Comparison of ENCODE assay signal across 18 cellular contexts in the genomic region with DNA sequence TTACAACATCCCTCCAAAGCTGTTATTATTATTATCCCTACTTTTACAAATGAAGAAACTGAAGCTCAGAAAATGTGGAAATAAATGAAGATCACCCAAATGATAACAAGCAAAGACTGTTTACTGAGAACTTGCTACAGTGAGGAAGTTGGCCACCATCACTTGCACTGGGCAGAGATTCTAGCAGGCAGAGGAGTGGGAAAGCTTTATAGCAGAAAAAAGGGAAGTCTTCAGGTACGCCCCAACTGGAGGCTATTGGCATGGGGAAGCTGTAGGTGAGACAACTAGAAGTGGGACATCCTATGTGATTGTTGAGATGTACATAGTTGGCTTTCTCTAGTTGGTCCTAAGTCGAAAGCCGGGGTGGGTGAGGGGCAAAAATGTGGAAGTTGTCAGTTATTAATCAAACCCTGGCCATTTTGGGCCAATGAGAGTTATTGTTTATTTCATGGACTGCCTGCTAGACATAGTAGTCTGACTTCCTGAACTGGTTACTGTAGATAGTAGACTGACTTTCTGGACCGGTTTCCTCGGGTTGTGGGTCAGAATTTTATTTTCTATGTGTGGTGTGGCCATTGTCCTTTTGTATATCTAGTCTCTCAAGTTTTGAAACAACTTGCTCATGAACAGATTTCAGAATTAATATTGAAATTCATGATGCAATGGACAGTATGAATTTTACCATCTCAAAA. TPM values are rescaled to one million over a fixed set of nuclear protein-coding genes. Genes with fewer than 3 reads are reported as not detected.
DNase-seq lines count a peak whose midpoint lies in the region; ATAC-seq, FAIRE-seq and TF ChIP-seq lines count a peak whose summit lies in the region.
"Had no signal": no experiment of that assay in that cellular context is flagged by ENCODE, and none has a peak within 500 bp of the region (broad histone marks: within the 10 kb centered on the region; RNA-seq: fewer than 3 reads in every experiment).

No MANE protein-coding gene starts in this region.

- H3K9me3 ChIP-seq in K562 (replicated peaks; ENCODE audit: control insufficient read depth, insufficient read depth, low read depth, low read length) (no peaks in the 10 kb centered on the region), T-helper 17 cell (ENCODE audit: control insufficient read depth, low read length, poor library complexity, severe bottlenecking) (no peaks in the 10 kb centered on the region)
- H3K9me3 ChIP-seq: BLaER1, Peyer's patch had no signal

- H3K9me1 ChIP-seq in K562 (ENCODE audit: control insufficient read depth, insufficient read depth, low read length): no peaks in the 10 kb centered on the region

- peaks cover 23% of the 10 kb centered on the region for H3K36me3 Mint-ChIP-seq in natural killer cell treated with Interleukin-12 subunit alpha and Interleukin-12 subunit beta and Interleukin-15 and Interleukin-18, amount 100 ng/mL, for 72 hours
- H3K36me3 Mint-ChIP-seq in natural killer cell: peaks cover 9% of the 10 kb centered on the region
- no peaks in the 10 kb centered on the region for H3K36me3 Mint-ChIP-seq in HFFc6 (ENCODE audit: low read depth)
- H3K36me3 Mint-ChIP-seq in T-helper 17 cell (ENCODE audit: low read depth): no peaks in the 10 kb centered on the region

- POLR2A ChIA-PET in K562 (lab: Yijun Ruan, JAX): no interaction called here

- no peaks in the 10 kb centered on the region for H3K27me3 Mint-ChIP-seq in natural killer cell treated with Interleukin-12 subunit alpha and Interleukin-12 subunit beta and Interleukin-15 and Interleukin-18, amount 100 ng/mL, for 72 hours
- no peaks in the 10 kb centered on the region for H3K27me3 Mint-ChIP-seq in natural killer cell (ENCODE audit: low read depth in 2 of 2)
- no peaks in the 10 kb centered on the region for H3K27me3 Mint-ChIP-seq in HFFc6 (ENCODE audit: insufficient read depth)
- H3K27me3 Mint-ChIP-seq in T-helper 17 cell: no peaks in the 10 kb centered on the region
- H3K27me3 Mint-ChIP-seq: CD8-positive, alpha-beta memory T cell had no signal

- TF ChIP-seq EP300 in K562 (IDR thresholded peaks at IDR 0.05; ENCODE audit: low read length): no peak

- H3K9ac ChIP-seq in K562 (ENCODE audit: insufficient read depth in 1 of 2, low read depth in 2 of 2, low read length in 2 of 2): no peak overlapping the region
- H3K9ac ChIP-seq: BLaER1 had no signal

- FAIRE-seq in K562 (lab: Jason Lieb, UNC): no peak
- FAIRE-seq: D721Med had no signal

- H3K4me1 Mint-ChIP-seq in natural killer cell treated with Interleukin-12 subunit alpha and Interleukin-12 subunit beta and Interleukin-15 and Interleukin-18, amount 100 ng/mL, for 72 hours (ENCODE audit: low read depth in 2 of 2): peaks cover 41 to 42% of the 10 kb centered on the region in 2 donors
- H3K4me1 Mint-ChIP-seq in natural killer cell: peaks cover 26 to 27% of the 10 kb centered on the region in 2 donors
- peaks cover 27% of the 10 kb centered on the region for H3K4me1 Mint-ChIP-seq in HFFc6 (ENCODE audit: low read depth)
- peaks cover 21% of the 10 kb centered on the region for H3K4me1 Mint-ChIP-seq in T-helper 17 cell
- H3K4me1 Mint-ChIP-seq: H9 had no signal

- no peak overlapping the region for H3K4me3 ChIP-seq in K562
- H3K4me3 ChIP-seq: BLaER1, Peyer's patch had no signal

- BruUV-seq in K562 (replicated peaks; lab: Mats Ljungman, UMichigan): no TSS peak

- in situ Hi-C loops in K562 (cut with MboI): no loop called here

- DNase-seq in SKM-1 treated with dmso at 0.1 percent for 144 hours (lab: John Stamatoyannopoulos, UW; ENCODE audit: unreplicated experiment) (peak; percentile 13), SKM-1 (lab: John Stamatoyannopoulos, UW; ENCODE audit: unreplicated experiment) (no peak), natural killer cell (no peak), K562 (ENCODE audit: extremely low read depth in 1 of 4, low spot score in 3 of 4) (no peak), HFFc6 (no peak), T-helper 17 cell (no peak)
- no peak for DNase-seq in natural killer cell treated with Interleukin-12 subunit alpha and Interleukin-12 subunit beta and Interleukin-15 and Interleukin-18, amount 100 ng/mL, for 72 hours (ENCODE audit: low spot score)
- DNase-seq: CD8-positive, alpha-beta memory T cell; H9; IMR-90; NCI-H1436 treated with DMSO at 0.1 percent for 48 hours; NCI-H82; Peyer's patch had no signal

- no peaks in the 10 kb centered on the region for H3K4me1 ChIP-seq in K562 (replicated peaks in 1 of 2; ENCODE audit: control insufficient read depth in 2 of 2, insufficient read depth in 2 of 2, low read length in 2 of 2)
- H3K4me1 ChIP-seq: BLaER1, Peyer's patch had no signal

- no peak overlapping the region for H3K4me2 ChIP-seq in K562 (ENCODE audit: insufficient read depth, low read length)
- H3K4me2 ChIP-seq: BLaER1 had no signal

- no peaks in the 10 kb centered on the region for H3K36me3 ChIP-seq in K562 (ENCODE audit: control insufficient read depth, insufficient read depth, low read length)
- H3K36me3 ChIP-seq: BLaER1, Peyer's patch had no signal

- ATAC-seq in natural killer cell treated with Interleukin-12 subunit alpha and Interleukin-12 subunit beta and Interleukin-15 and Interleukin-18, amount 100 ng/mL, for 72 hours: no peak
- ATAC-seq in natural killer cell (no peak), K562 (no peak), HG02798 (IDR thresholded peaks at IDR 0.05; ENCODE audit: poor library complexity, unreplicated experiment) (no peak), T-helper 17 cell (no peak)
- ATAC-seq: Right ventricle myocardium inferior had no signal

- peak overlapping the region; percentile 1 for H3K4me3 Mint-ChIP-seq in natural killer cell treated with Interleukin-12 subunit alpha and Interleukin-12 subunit beta and Interleukin-15 and Interleukin-18, amount 100 ng/mL, for 72 hours
- H3K4me3 Mint-ChIP-seq in natural killer cell (no peak overlapping the region), HFFc6 (no peak overlapping the region), T-helper 17 cell (no peak overlapping the region)
- H3K4me3 Mint-ChIP-seq: H9 had no signal

- TF ChIP-seq POLR2A in K562 (conservative IDR thresholded peaks at IDR 0.05): no peak

- H3K9me3 Mint-ChIP-seq in natural killer cell treated with Interleukin-12 subunit alpha and Interleukin-12 subunit beta and Interleukin-15 and Interleukin-18, amount 100 ng/mL, for 72 hours: peaks cover 5% of the 10 kb centered on the region
- peaks cover 2 to 3% of the 10 kb centered on the region in 2 donors for H3K9me3 Mint-ChIP-seq in natural killer cell
- no peaks in the 10 kb centered on the region for H3K9me3 Mint-ChIP-seq in HFFc6

- H3K79me2 ChIP-seq in K562 (ENCODE audit: control insufficient read depth, insufficient read depth, low read length): no peaks in the 10 kb centered on the region

- intact Hi-C loops in natural killer cell (cut with micrococcal nuclease): no loop called here
- intact Hi-C loops in K562 (cut with micrococcal nuclease): no loop called here

- H4K20me1 ChIP-seq in K562 (replicated peaks; ENCODE audit: control insufficient read depth, insufficient read depth, low read length): no peaks in the 10 kb centered on the region
- H4K20me1 ChIP-seq: BLaER1 had no signal

- no peaks in the 10 kb centered on the region for H3K27me3 ChIP-seq in K562 (ENCODE audit: control insufficient read depth in 2 of 2, insufficient read depth in 2 of 2, low read length in 2 of 2)
- H3K27me3 ChIP-seq: BLaER1, Peyer's patch had no signal

- WGBS in K562 (ENCODE audit: insufficient coverage, low coverage, missing lambda C conversion rate): 0% methylated on average over 5 of the region's 5 CpGs

- CTCF ChIA-PET in K562 (lab: Yijun Ruan, JAX; ENCODE audit: low intra/inter-chr PET ratio): no interaction called here

- peak overlapping the region; percentile 27 to 91 for H3K27ac Mint-ChIP-seq in natural killer cell treated with Interleukin-12 subunit alpha and Interleukin-12 subunit beta and Interleukin-15 and Interleukin-18, amount 100 ng/mL, for 72 hours
- no peak overlapping the region for H3K27ac Mint-ChIP-seq in natural killer cell
- no peak overlapping the region for H3K27ac Mint-ChIP-seq in HFFc6
- H3K27ac Mint-ChIP-seq in T-helper 17 cell: no peak overlapping the region
- H3K27ac Mint-ChIP-seq: H9 had no signal

- H2AFZ ChIP-seq in K562 (ENCODE audit: low read depth, low read length): no peak overlapping the region

- no peak for TF ChIP-seq CTCF in natural killer cell (IDR thresholded peaks at IDR 0.05)
- no peak for TF ChIP-seq CTCF in K562 (IDR thresholded peaks at IDR 0.05 in 2 of 3, conservative IDR thresholded peaks at IDR 0.05 in 1 of 3; ENCODE audit: insufficient read depth in 2 of 3, low read depth in 1 of 3, low read length in 3 of 3)
- TF ChIP-seq CTCF in HFFc6 (IDR thresholded peaks at IDR 0.05): no peak

- no peak for TF ChIP-seq RAD21 in K562 (CRISPR knock-in tag; conservative IDR thresholded peaks at IDR 0.05 in 1 of 2, IDR thresholded peaks at IDR 0.05 in 1 of 2)

- H3K27ac ChIP-seq in K562 (ENCODE audit: extremely low read depth, low read depth, low read length): no peak overlapping the region
- H3K27ac ChIP-seq: BLaER1, Peyer's patch had no signal

RNA-seq across cellular contexts. Expression of a gene that starts 40.2 kb away (rescaled TPM):
- total RNA-seq in natural killer cell treated with Interleukin-12 subunit alpha and Interleukin-12 subunit beta and Interleukin-15 and Interleukin-18, amount 100 ng/mL, for 72 hours: 100 to 1,000 TPM; 133 to 241 TPM
- total RNA-seq in natural killer cell: 100 to 1,000 TPM; 264 to 339 (median 304) TPM
- total RNA-seq in K562 (2011; cell fraction: chromatin; rRNA removed; ENCODE audit: low replicate concordance): not detected in 2 replicates
- not detected in 2 replicates for total RNA-seq in K562 (2011; cell fraction: nucleolus; rRNA removed)
- total RNA-seq in K562 (2011; cell fraction: nucleoplasm; rRNA removed): not detected in 2 replicates
- total RNA-seq in K562 (2014; rRNA removed): not detected in 2 replicates
- not detected in 2 replicates for total RNA-seq in K562 (2014; rRNA removed; fragmentation: Illumina TruSeq; extraction: Trizol)
- not detected in 2 replicates for total RNA-seq in K562 (2015; rRNA removed; fragmentation: Illumina TruSeq; extraction: Trizol)
- total RNA-seq in K562 (2021): 0.34 TPM in 1 of 2 replicates, not detected in the other
- 0.06 TPM in 1 of 2 replicates, not detected in the other for polyA plus RNA-seq in K562 (2011; rRNA removed)
- 0.04 TPM in 1 of 2 replicates, not detected in the other for polyA plus RNA-seq in K562 (2011; cell fraction: cytosol; rRNA removed)
- not detected in 2 replicates for polyA plus RNA-seq in K562 (2011; cell fraction: nucleus; rRNA removed)
- not detected in 2 replicates for polyA plus RNA-seq in K562 (2012)
- not detected in 2 replicates for polyA plus RNA-seq in K562 (2014; fragmentation: Illumina TruSeq; extraction: Trizol)
- polyA plus RNA-seq in K562 (2014; fragmentation: Nextera tagmentation; extraction: Ambion mirVana): under 1 TPM; 0.01 to 0.03 TPM
- polyA plus RNA-seq in K562 (2014; rRNA removed): not detected in 2 replicates
- polyA minus RNA-seq in K562 (2011; rRNA and poly(A)+ RNA removed): not detected in 2 replicates
- not detected in 2 replicates for polyA minus RNA-seq in K562 (2011; cell fraction: cytosol; rRNA and poly(A)+ RNA removed)
- 0.27 TPM in 1 of 2 replicates, not detected in the other for polyA minus RNA-seq in K562 (2011; cell fraction: nucleus; rRNA and poly(A)+ RNA removed)
- total RNA-seq in HFFc6 (2021; fragmentation: NEBNext Ultra II Directional; extraction: Animal tissue kit (Norgen Biotek cat#: 25700)): 1 to 10 TPM in 1 of 6 experiments, under 1 TPM in 5; 0.31 to 1.1 (median 0.47) TPM
- 100 to 1,000 TPM; 117 to 128 TPM for total RNA-seq in T-helper 17 cell
- total RNA-seq: HT-29 had no signal

RNA-seq across cellular contexts. Expression of a gene that starts 54.2 kb away (rescaled TPM):
- total RNA-seq in natural killer cell treated with Interleukin-12 subunit alpha and Interleukin-12 subunit beta and Interleukin-15 and Interleukin-18, amount 100 ng/mL, for 72 hours: 1 to 10 TPM; 6.3 to 9.3 TPM
- under 1 TPM; 0.21 to 0.80 (median 0.29) TPM for total RNA-seq in natural killer cell
- total RNA-seq in K562 (2011; cell fraction: chromatin; rRNA removed; ENCODE audit: low replicate concordance): not detected in 2 replicates
- not detected in 2 replicates for total RNA-seq in K562 (2011; cell fraction: nucleolus; rRNA removed)
- total RNA-seq in K562 (2011; cell fraction: nucleoplasm; rRNA removed): not detected in 2 replicates
- 0.14 and 0.16 TPM in 2 replicates for total RNA-seq in K562 (2014; rRNA removed)
- not detected in 2 replicates for total RNA-seq in K562 (2014; rRNA removed; fragmentation: Illumina TruSeq; extraction: Trizol)
- 0.04 and 0.08 TPM in 2 replicates for total RNA-seq in K562 (2015; rRNA removed; fragmentation: Illumina TruSeq; extraction: Trizol)
- total RNA-seq in K562 (2021): 0.25 and 0.33 TPM in 2 replicates
- polyA plus RNA-seq in K562 (2011; rRNA removed): not detected in 2 replicates
- not detected in 2 replicates for polyA plus RNA-seq in K562 (2011; cell fraction: cytosol; rRNA removed)
- not detected in 2 replicates for polyA plus RNA-seq in K562 (2011; cell fraction: nucleus; rRNA removed)
- 0.17 TPM in 1 of 2 replicates, not detected in the other for polyA plus RNA-seq in K562 (2012)
- polyA plus RNA-seq in K562 (2014; fragmentation: Illumina TruSeq; extraction: Trizol): not detected in 2 replicates
- not detected for polyA plus RNA-seq in K562 (2014; fragmentation: Nextera tagmentation; extraction: Ambion mirVana)
- polyA plus RNA-seq in K562 (2014; rRNA removed): 0.27 TPM in 1 of 2 replicates, not detected in the other
- not detected in 2 replicates for polyA minus RNA-seq in K562 (2011; rRNA and poly(A)+ RNA removed)
- not detected in 2 replicates for polyA minus RNA-seq in K562 (2011; cell fraction: cytosol; rRNA and poly(A)+ RNA removed)
- not detected in 2 replicates for polyA minus RNA-seq in K562 (2011; cell fraction: nucleus; rRNA and poly(A)+ RNA removed)
- 100 to 1,000 TPM; 214 to 254 (median 236) TPM for total RNA-seq in HFFc6 (2021; fragmentation: NEBNext Ultra II Directional; extraction: Animal tissue kit (Norgen Biotek cat#: 25700))
- total RNA-seq in T-helper 17 cell: under 1 TPM; 0.23 to 0.52 TPM

Comparison
In these comparisons a context has a peak if more than half of its experiments do, and no peak if none do; other contexts are left out.
1. H3K27ac Mint-ChIP-seq: peak in natural killer cell treated with Interleukin-12 subunit alpha and Interleukin-12 subunit beta and Interleukin-15 and Interleukin-18, amount 100 ng/mL, for 72 hours (2 of 2); none in natural killer cell (0 of 2), HFFc6 (single experiment) and T-helper 17 cell (single experiment).
2. RNA of a gene that starts 40.2 kb away (total RNA-seq): 264 to 339 TPM in natural killer cell, 133 to 241 TPM in natural killer cell treated with Interleukin-12 subunit alpha and Interleukin-12 subunit beta and Interleukin-15 and Interleukin-18, amount 100 ng/mL, for 72 hours and 117 to 128 TPM in T-helper 17 cell; 0.31 to 1.1 TPM in HFFc6 and 0.34 TPM in K562; every median in the first group is over 10 times any median in the second.
3. RNA of a gene that starts 54.2 kb away (total RNA-seq): 214 to 254 TPM in HFFc6; 6.3 to 9.3 TPM in natural killer cell treated with Interleukin-12 subunit alpha and Interleukin-12 subunit beta and Interleukin-15 and Interleukin-18, amount 100 ng/mL, for 72 hours, 0.23 to 0.52 TPM in T-helper 17 cell, 0.21 to 0.80 TPM in natural killer cell and 0.04 to 0.33 TPM in K562; every median in the first group is over 10 times any median in the second.